In genomic region chr14:96131836-96132235, GRCh38 we compare ENCODE assay signal across 20 cellular contexts.
DNase-seq lines count a peak whose midpoint lies in the region; ATAC-seq and TF ChIP-seq lines count a peak whose summit lies in the region.
"Had no signal": no experiment of that assay in that cellular context is flagged by ENCODE, and none has a peak within 500 bp of the region (broad histone marks: within the 10 kb centered on the region; RNA-seq: fewer than 3 reads in every experiment).

No MANE protein-coding gene starts in this region.

- H3K4ac ChIP-seq in IMR-90 (ENCODE audit: low read depth, low read length) (no peak overlapping the region; the same call in 1 of the 2 replicates), trophoblast cell (ENCODE audit: low read depth, low read length) (no peak overlapping the region)

- dilution Hi-C loops in IMR-90 (cut with HindIII; ENCODE audit: low sequenced_read_pairs, unreplicated experiment): no loop called here

- H4K91ac ChIP-seq in IMR-90 (ENCODE audit: insufficient read depth, low read depth, low read length) (no peak overlapping the region), trophoblast cell (ENCODE audit: low read depth, low read length) (peak overlapping the region; percentile 70)

- H3K18ac ChIP-seq in IMR-90 (ENCODE audit: low read depth, low read length) (no peak overlapping the region; the same call in 1 of the 2 replicates), trophoblast cell (ENCODE audit: low read length) (peak overlapping the region; percentile 22)

- no peak for TF ChIP-seq RAD21 in IMR-90 (IDR thresholded peaks at IDR 0.05; ENCODE audit: low read length)

- H2BK5ac ChIP-seq in IMR-90 (ENCODE audit: low read depth, low read length, poor library complexity, severe bottlenecking) (no peak overlapping the region), trophoblast cell (ENCODE audit: low read depth, low read length, poor library complexity) (no peak overlapping the region)

- no peak overlapping the region for H2BK20ac ChIP-seq in IMR-90 (ENCODE audit: low read depth, low read length)

- TF ChIP-seq EP300 in esophagus muscularis mucosa (IDR thresholded peaks at IDR 0.05): no peak

- H3K14ac ChIP-seq in IMR-90 (replicated peaks; ENCODE audit: low read depth, low read length) (no peak overlapping the region), trophoblast cell (ENCODE audit: low read length) (peak overlapping the region; percentile 49)

- peak overlapping the region; percentile 11 for H2BK12ac ChIP-seq in trophoblast cell (ENCODE audit: low read length)

- no peak overlapping the region for H4K12ac ChIP-seq in trophoblast cell (ENCODE audit: low read depth, low read length)

- CTCF ChIA-PET in IMR-90 (lab: Yijun Ruan, JAX): no interaction called here

- H3K23ac ChIP-seq in IMR-90 (ENCODE audit: low read depth, low read length): no peak overlapping the region
- H3K23ac ChIP-seq in trophoblast cell (ENCODE audit: low read length): no peak overlapping the region

- no peak for TF ChIP-seq CTCF in IMR-90 (conservative IDR thresholded peaks at IDR 0.05; ENCODE audit: low read depth, low read length)
- TF ChIP-seq CTCF in esophagus muscularis mucosa (IDR thresholded peaks at IDR 0.05): no peak

- H3K36me3 ChIP-seq in IMR-90 (ENCODE audit: control insufficient read depth, insufficient read depth, low read length) (no peaks in the 10 kb centered on the region), esophagus muscularis mucosa (no peaks in the 10 kb centered on the region), trophoblast cell (ENCODE audit: control insufficient read depth in 1 of 2, insufficient read depth in 2 of 2, low read length in 2 of 2) (no peaks in the 10 kb centered on the region)
- H3K36me3 ChIP-seq: BE2C; BLaER1 treated with 17β-estradiol and CSF1 and Interleukin-3, amounts not matched to agents 10 nM and 100 nM had no signal

- H3K79me1 ChIP-seq in IMR-90 (ENCODE audit: low read depth in 1 of 2, low read length in 2 of 2): no peaks in the 10 kb centered on the region
- peaks cover 35% of the 10 kb centered on the region for H3K79me1 ChIP-seq in trophoblast cell (ENCODE audit: low read length)

- peak overlapping the region; percentile 64; the same call in 1 of the 3 replicates for H2BK15ac ChIP-seq in IMR-90 (ENCODE audit: low read depth, low read length)

- intact Hi-C loops in IMR-90 (cut with micrococcal nuclease): no loop called here
- intact Hi-C loops in esophagus muscularis mucosa (cut with DNase I): no loop called here

- TF ChIP-seq POLR2A in IMR-90 (IDR thresholded peaks at IDR 0.05; ENCODE audit: low read depth, low read length) (no peak), esophagus muscularis mucosa (IDR thresholded peaks at IDR 0.05; ENCODE audit: low read depth) (no peak)

- no peak overlapping the region for H2AFZ ChIP-seq in IMR-90 (replicated peaks; ENCODE audit: low read length, poor library complexity)
- H2AFZ ChIP-seq in trophoblast cell (ENCODE audit: insufficient read depth, low read length, poor library complexity): no peak overlapping the region

- in situ Hi-C loops in IMR-90 (cut with MboI; ENCODE audit: low sequenced_read_pairs): no loop called here
- in situ Hi-C loops in KBM-7 (cut with MboI; ENCODE audit: low pct_unique_long_range_greater_than_20kb, low sequenced_read_pairs): no loop called here

- H3K56ac ChIP-seq in IMR-90 (ENCODE audit: extremely low read depth, insufficient read depth, low read length): no peak overlapping the region

- H3K9ac ChIP-seq in IMR-90 (ENCODE audit: low read depth, low read length) (no peak overlapping the region), trophoblast cell (ENCODE audit: low read length) (no peak overlapping the region)
- H3K9ac ChIP-seq: BLaER1 treated with 17β-estradiol and CSF1 and Interleukin-3, amounts not matched to agents 10 nM and 100 nM had no signal

- WGBS in IMR-90 (ENCODE audit: extremely low coverage in 2 of 2, insufficient read length in 1 of 2), 2 experiments: 50% methylated on average over 2 of the region's 4 CpGs; no CpG with 5 or more reads in 1 of the 2 experiments
- 85% methylated on average over 3 of the region's 4 CpGs for WGBS in esophagus muscularis mucosa
- no CpG with 5 or more reads among the region's 4 CpGs for WGBS in trophoblast cell (ENCODE audit: extremely low coverage, insufficient coverage, insufficient read length)

- H4K8ac ChIP-seq in IMR-90 (ENCODE audit: low read depth in 2 of 2, low read length in 2 of 2) (no peak overlapping the region), trophoblast cell (ENCODE audit: low read depth, low read length) (no peak overlapping the region)

- BruUV-seq in IMR-90 (replicated peaks; lab: Mats Ljungman, UMichigan): no TSS peak

- H3K4me1 ChIP-seq in IMR-90 (ENCODE audit: control insufficient read depth, insufficient read depth, low read length): peaks cover 10% of the 10 kb centered on the region
- peaks cover 0 to 15% (median 5%) of the 10 kb centered on the region in 4 donors for H3K4me1 ChIP-seq in esophagus muscularis mucosa
- peaks cover 13 to 16% of the 10 kb centered on the region in 2 experiments for H3K4me1 ChIP-seq in trophoblast cell (ENCODE audit: control insufficient read depth in 1 of 2, insufficient read depth in 2 of 2, low read length in 2 of 2)
- H3K4me1 ChIP-seq: BE2C had no signal

- H3K4me3 ChIP-seq in IMR-90 (ENCODE audit: insufficient read depth, low read depth, low read length) (no peak overlapping the region), esophagus muscularis mucosa (no peak overlapping the region), trophoblast cell (ENCODE audit: low read depth, low read length) (no peak overlapping the region)
- H3K4me3 ChIP-seq: BLaER1 treated with 17β-estradiol and CSF1 and Interleukin-3, amounts not matched to agents 10 nM and 100 nM; GM12878 had no signal

- no peak for DNase-seq in IMR-90
- peak; percentile 7 for DNase-seq in NCI-H526 treated with DMSO at 0.1 percent for 48 hours (lab: John Stamatoyannopoulos, UW)
- peak; percentile 60 for DNase-seq in esophagus muscularis mucosa (ENCODE audit: extremely low spot score)
- DNase-seq in trophoblast cell: peak; percentile 86 to 93
- DNase-seq in KBM-7: no peak
- DNase-seq in activated CD4-positive, alpha-beta T cell treated with anti-CD3 and anti-CD28 coated beads for 1 hour: no peak
- no peak for DNase-seq in kidney glomerular epithelial cell (lab: John Stamatoyannopoulos, UW)
- no peak for DNase-seq in NCI-H82 treated with DMSO at 0.1 percent for 48 hours (lab: John Stamatoyannopoulos, UW; ENCODE audit: unreplicated experiment)
- DNase-seq: 8988T; ACHN; BE2C; Caco-2; Calu3; CD4-positive, alpha-beta T cell; CD8-positive, alpha-beta T cell; DMS79 treated with DMSO at 0.1 percent for 48 hours; GF-D8 had no signal

- no peaks in the 10 kb centered on the region for H3K79me2 ChIP-seq in trophoblast cell (ENCODE audit: control insufficient read depth, insufficient read depth, low read length, poor library complexity)

- H2AK5ac ChIP-seq in IMR-90 (ENCODE audit: low read depth, low read length) (no peak overlapping the region), trophoblast cell (ENCODE audit: low read length) (no peak overlapping the region)

- H3K4me2 ChIP-seq in IMR-90 (ENCODE audit: low read depth, low read length): no peak overlapping the region
- H3K4me2 ChIP-seq in trophoblast cell (ENCODE audit: low read length): no peak overlapping the region

- H3K9me1 ChIP-seq in IMR-90 (ENCODE audit: insufficient read depth, low read length): peaks cover 10% of the 10 kb centered on the region; the same call in 1 of the 2 replicates

- H2AK9ac ChIP-seq in IMR-90 (replicated peaks; ENCODE audit: low read depth, low read length, poor library complexity): no peak overlapping the region

- H3K9me3 ChIP-seq in IMR-90 (ENCODE audit: control insufficient read depth, insufficient read depth, low read length) (no peaks in the 10 kb centered on the region), esophagus muscularis mucosa (no peaks in the 10 kb centered on the region), trophoblast cell (ENCODE audit: insufficient read depth, low read depth, low read length) (peaks cover 1% of the 10 kb centered on the region)
- H3K9me3 ChIP-seq: BE2C, Caco-2 had no signal

- POLR2A ChIA-PET in IMR-90 (lab: Charles Lee; ENCODE audit: unreplicated experiment): no interaction called here

- no peak overlapping the region for H4K5ac ChIP-seq in IMR-90 (ENCODE audit: low read depth, low read length)

- H2BK120ac ChIP-seq in IMR-90 (ENCODE audit: low read depth, low read length) (no peak overlapping the region), trophoblast cell (ENCODE audit: insufficient read depth, low read length, poor library complexity) (peak overlapping the region; percentile 76)

- H3K27me3 ChIP-seq in IMR-90 (ENCODE audit: control insufficient read depth, insufficient read depth, low read length) (no peaks in the 10 kb centered on the region), esophagus muscularis mucosa (no peaks in the 10 kb centered on the region), trophoblast cell (ENCODE audit: insufficient read depth, low read length) (no peaks in the 10 kb centered on the region)
- H3K27me3 ChIP-seq: BE2C; BLaER1 treated with 17β-estradiol and CSF1 and Interleukin-3, amounts not matched to agents 10 nM and 100 nM had no signal

- no peak overlapping the region for H3K27ac ChIP-seq in IMR-90 (ENCODE audit: insufficient read depth, low read length)
- H3K27ac ChIP-seq in esophagus muscularis mucosa (replicated peaks in 1 of 4): no peak overlapping the region
- H3K27ac ChIP-seq in trophoblast cell (ENCODE audit: low read depth, low read length): no peak overlapping the region
- H3K27ac ChIP-seq: C4-2B had no signal

- no peak for ATAC-seq in IMR-90 (ENCODE audit: low read depth)
- ATAC-seq: CD8-positive, alpha-beta T cell; GM12878 had no signal

- no peaks in the 10 kb centered on the region for H4K20me1 ChIP-seq in IMR-90 (ENCODE audit: insufficient read depth, low read length)
- H4K20me1 ChIP-seq: BLaER1 treated with 17β-estradiol and CSF1 and Interleukin-3, amounts not matched to agents 10 nM and 100 nM had no signal

TF ChIP-seq in IMR-90, 13 proteins besides CTCF, POLR2A, EP300 and RAD21 (continues in another document):
- TF ChIP-seq RFX5 (IDR thresholded peaks at IDR 0.05; ENCODE audit: low read depth, low read length) (no peak), MAZ (IDR thresholded peaks at IDR 0.05; ENCODE audit: borderline replicate concordance, low read depth, low read length) (no peak), CHD1 (IDR thresholded peaks at IDR 0.05; ENCODE audit: low read depth, low read length) (no peak), FOS (IDR thresholded peaks at IDR 0.05; ENCODE audit: low read depth, low read length) (no peak), MXI1 (IDR thresholded peaks at IDR 0.05; ENCODE audit: borderline replicate concordance, low read depth, low read length) (no peak)

Comparison
In these comparisons a context has a peak if more than half of its experiments do, and no peak if none do; other contexts are left out.
1. DNase-seq: peak in NCI-H526 treated with DMSO at 0.1 percent for 48 hours (single experiment), esophagus muscularis mucosa (single experiment) and trophoblast cell (2 of 2); none in IMR-90 (single experiment), KBM-7 (single experiment), activated CD4-positive, alpha-beta T cell treated with anti-CD3 and anti-CD28 coated beads for 1 hour (single experiment), kidney glomerular epithelial cell (single experiment) and NCI-H82 treated with DMSO at 0.1 percent for 48 hours (single experiment).